8 cellular contexts compared by ENCODE assay signal in genomic region chr1:87334351-87335174, GRCh38. TPM values are rescaled to one million over a fixed set of nuclear protein-coding genes. Genes with fewer than 3 reads are reported as not detected.
DNase-seq lines count a peak whose midpoint lies in the region; ATAC-seq and TF ChIP-seq lines count a peak whose summit lies in the region.

No MANE protein-coding gene starts in this region.

- H2AFZ ChIP-seq in parathyroid adenoma = peak overlapping the region; percentile 70

- H3K27ac ChIP-seq in parathyroid adenoma = no peak overlapping the region

- H3K4me1 Mint-ChIP-seq in activated T-helper 1 cell treated with anti-CD3 and anti-CD28 coated beads, Interleukin-12 subunit alpha, Interleukin-12 subunit beta, Interleukin-2, Interleukin-4 antibody, amounts not matched to agents 30 ng/mL and 10 ng/mL and 1 ng/mL, durations not matched to agents 14 hours and 24 hours and 36 hours (ENCODE audit: low read depth) = peaks cover 72% of the 10 kb centered on the region
- H3K4me1 Mint-ChIP-seq in glutamatergic neuron (ENCODE audit: low read depth, unreplicated experiment) = peaks cover 32% of the 10 kb centered on the region

- H3K4me3 Mint-ChIP-seq in activated T-helper 1 cell treated with anti-CD3 and anti-CD28 coated beads, Interleukin-12 subunit alpha, Interleukin-12 subunit beta, Interleukin-2, Interleukin-4 antibody, amounts not matched to agents 30 ng/mL and 10 ng/mL and 1 ng/mL, durations not matched to agents 14 hours and 24 hours and 36 hours = peak overlapping the region; percentile 89
- H3K4me3 Mint-ChIP-seq in glutamatergic neuron (ENCODE audit: unreplicated experiment) = peak overlapping the region; percentile 82

- no peaks in the 10 kb centered on the region for H3K9me3 Mint-ChIP-seq in activated T-helper 1 cell treated with anti-CD3 and anti-CD28 coated beads, Interleukin-12 subunit alpha, Interleukin-12 subunit beta, Interleukin-2, Interleukin-4 antibody, amounts not matched to agents 30 ng/mL and 10 ng/mL and 1 ng/mL, durations not matched to agents 14 hours and 24 hours and 36 hours
- peaks cover 8% of the 10 kb centered on the region for H3K9me3 Mint-ChIP-seq in glutamatergic neuron (ENCODE audit: unreplicated experiment)

- peak; percentile 36 for TF ChIP-seq CTCF in glutamatergic neuron (IDR thresholded peaks at IDR 0.05; ENCODE audit: partially characterized antibody, unreplicated experiment)
- no peak for TF ChIP-seq CTCF in parathyroid adenoma (IDR thresholded peaks at IDR 0.05)

- no peaks in the 10 kb centered on the region for H3K27me3 Mint-ChIP-seq in activated T-helper 1 cell treated with anti-CD3 and anti-CD28 coated beads, Interleukin-12 subunit alpha, Interleukin-12 subunit beta, Interleukin-2, Interleukin-4 antibody, amounts not matched to agents 30 ng/mL and 10 ng/mL and 1 ng/mL, durations not matched to agents 14 hours and 24 hours and 36 hours (ENCODE audit: insufficient read depth)
- H3K27me3 Mint-ChIP-seq in glutamatergic neuron (ENCODE audit: unreplicated experiment) = no peaks in the 10 kb centered on the region

- peaks cover 3% of the 10 kb centered on the region for H3K79me2 ChIP-seq in parathyroid adenoma

- no peak overlapping the region for H3K9ac ChIP-seq in parathyroid adenoma

- H3K4me2 ChIP-seq in parathyroid adenoma (ENCODE audit: low read length) = peak overlapping the region; percentile 69

- peak overlapping the region; percentile 99 for H3K27ac Mint-ChIP-seq in activated T-helper 1 cell treated with anti-CD3 and anti-CD28 coated beads, Interleukin-12 subunit alpha, Interleukin-12 subunit beta, Interleukin-2, Interleukin-4 antibody, amounts not matched to agents 30 ng/mL and 10 ng/mL and 1 ng/mL, durations not matched to agents 14 hours and 24 hours and 36 hours
- H3K27ac Mint-ChIP-seq in glutamatergic neuron (ENCODE audit: unreplicated experiment) = peak overlapping the region; percentile 7

- H3K36me3 Mint-ChIP-seq in activated T-helper 1 cell treated with anti-CD3 and anti-CD28 coated beads, Interleukin-12 subunit alpha, Interleukin-12 subunit beta, Interleukin-2, Interleukin-4 antibody, amounts not matched to agents 30 ng/mL and 10 ng/mL and 1 ng/mL, durations not matched to agents 14 hours and 24 hours and 36 hours (ENCODE audit: low read depth) = peaks cover 44% of the 10 kb centered on the region
- H3K36me3 Mint-ChIP-seq in glutamatergic neuron (ENCODE audit: unreplicated experiment) = peaks cover 6% of the 10 kb centered on the region

- intact Hi-C loops in activated T-helper 1 cell treated with anti-CD3 and anti-CD28 coated beads, Interleukin-12 subunit alpha, Interleukin-12 subunit beta, Interleukin-2, Interleukin-4 antibody, amounts not matched to agents 30 ng/mL and 10 ng/mL and 1 ng/mL, durations not matched to agents 14 hours and 24 hours and 36 hours (cut with micrococcal nuclease) = loop anchor here (5.0 to 10.0 kb wide), 5 partner anchors 287 to 1627 kb away; partner anchors contain the start of genes GTF2B, ODF2L and ZNHIT6

- H3K9me3 ChIP-seq in parathyroid adenoma (ENCODE audit: control insufficient read depth, low read length) = no peaks in the 10 kb centered on the region

- H3K36me3 ChIP-seq in parathyroid adenoma (ENCODE audit: control insufficient read depth, insufficient read depth, low read length) = no peaks in the 10 kb centered on the region

- no peaks in the 10 kb centered on the region for H3K27me3 ChIP-seq in parathyroid adenoma (ENCODE audit: control insufficient read depth, insufficient read depth, low read length)

- ATAC-seq in GM21423 (IDR thresholded peaks at IDR 0.05; ENCODE audit: unreplicated experiment) (no peak), GM18519 (IDR thresholded peaks at IDR 0.05; ENCODE audit: low FRiP score, unreplicated experiment) (no peak)

- H3K4me1 ChIP-seq in parathyroid adenoma = no peaks in the 10 kb centered on the region

- peak; percentile 6 for DNase-seq in stimulated activated CD4-positive, alpha-beta T cell treated with anti-CD3 and anti-CD28 coated beads, Interleukin-2, amount 100 ng/mL, for 4 hours (ENCODE audit: low read depth)
- DNase-seq in stimulated activated CD4-positive, alpha-beta T cell treated with anti-CD3 and anti-CD28 coated beads, Interleukin-4, amount 100 ng/mL, for 1 hour = no peak
- DNase-seq in Kasumi-1 (lab: John Stamatoyannopoulos, UW) (peak; percentile 46 to 54), glutamatergic neuron (peak; percentile 50)
- DNase-seq in activated T-helper 1 cell treated with anti-CD3 and anti-CD28 coated beads, Interleukin-12 subunit alpha, Interleukin-12 subunit beta, Interleukin-2, Interleukin-4 antibody, amounts not matched to agents 30 ng/mL and 10 ng/mL and 1 ng/mL, durations not matched to agents 14 hours and 24 hours and 36 hours (ENCODE audit: low spot score) = no peak

- H3K4me3 ChIP-seq in parathyroid adenoma (ENCODE audit: low read depth, low read length) = peak overlapping the region; percentile 32

RNA-seq across cellular contexts. Expression of gene LMO4, which starts 5.9 kb away (rescaled TPM):
- 41.1 and 47.8 TPM in 2 replicates for total RNA-seq in activated T-helper 1 cell treated with anti-CD3 and anti-CD28 coated beads, Interleukin-12 subunit alpha, Interleukin-12 subunit beta, Interleukin-2, Interleukin-4 antibody, amounts not matched to agents 30 ng/mL and 10 ng/mL and 1 ng/mL, durations not matched to agents 14 hours and 24 hours and 36 hours
- total RNA-seq in glutamatergic neuron (ENCODE audit: unreplicated experiment) = 16.5 TPM

Comparison
In these comparisons a context has a peak if more than half of its experiments do, and no peak if none do; other contexts are left out.
1. DNase-seq: peak in stimulated activated CD4-positive, alpha-beta T cell treated with anti-CD3 and anti-CD28 coated beads, Interleukin-2, amount 100 ng/mL, for 4 hours (single experiment), Kasumi-1 (2 of 2) and glutamatergic neuron (single experiment); none in stimulated activated CD4-positive, alpha-beta T cell treated with anti-CD3 and anti-CD28 coated beads, Interleukin-4, amount 100 ng/mL, for 1 hour (single experiment) and activated T-helper 1 cell treated with anti-CD3 and anti-CD28 coated beads, Interleukin-12 subunit alpha, Interleukin-12 subunit beta, Interleukin-2, Interleukin-4 antibody, amounts not matched to agents 30 ng/mL and 10 ng/mL and 1 ng/mL, durations not matched to agents 14 hours and 24 hours and 36 hours (single experiment).